8 cellular contexts compared by ENCODE assay signal in genomic region chr10:121598261-121599249, GRCh38. TPM values are rescaled to one million over a fixed set of nuclear protein-coding genes. Genes with fewer than 3 reads are reported as not detected.
DNase-seq lines count a peak whose midpoint lies in the region; ATAC-seq, FAIRE-seq and TF ChIP-seq lines count a peak whose summit lies in the region.

TSS of gene FGFR2 (minus strand) at chr10:121598444. CDS start at chr10:121593817, 4,627 bp downstream.

- TF ChIP-seq POLR2A in erythroblast (IDR thresholded peaks at IDR 0.05; ENCODE audit: low read length), result no peak

- H3K27ac Mint-ChIP-seq in T-helper 1 cell treated with Interleukin-12 subunit alpha and Interleukin-12 subunit beta and Interleukin-4 antibody, amounts not matched to agents 30 μg/mL and 1 μg/mL, for 36 hours, result peak within 1 kb of the TSS; percentile 6

- H3K36me3 ChIP-seq in HUES64 (ENCODE audit: insufficient read depth, low read length) (peaks cover 10% of the 10 kb centered on the region), mesodermal cell (ENCODE audit: control insufficient read depth, insufficient read depth, low read length) (no peaks in the 10 kb centered on the region), thoracic aorta (no peaks in the 10 kb centered on the region)

- H3K9me3 Mint-ChIP-seq in T-helper 1 cell treated with Interleukin-12 subunit alpha and Interleukin-12 subunit beta and Interleukin-4 antibody, amounts not matched to agents 30 μg/mL and 1 μg/mL, for 36 hours, result no peaks in the 10 kb centered on the region

- DNase-seq in D721Med (ENCODE audit: insufficient read length, low spot score), result peak; percentile 37
- DNase-seq in erythroblast (lab: John Stamatoyannopoulos, UW), result peak; percentile 56 to 57
- DNase-seq in thoracic aorta (ENCODE audit: low spot score), result no peak
- DNase-seq in SHP77 treated with DMSO at 0.1 percent for 48 hours (lab: John Stamatoyannopoulos, UW), result no peak

- H3K27ac ChIP-seq in HUES64 (ENCODE audit: low read depth, low read length) (peak within 1 kb of the TSS; percentile 100), mesodermal cell (ENCODE audit: low read depth, low read length, severe bottlenecking) (peak within 1 kb of the TSS; percentile 77), thoracic aorta (peak within 1 kb of the TSS; percentile 80 to 86)

- TF ChIP-seq CTCF in D721Med (IDR thresholded peaks at IDR 0.05; ENCODE audit: insufficient read depth, missing control alignments) (no peak), thoracic aorta (IDR thresholded peaks at IDR 0.05) (peak; percentile 8)

- H3K27me3 ChIP-seq in HUES64 (ENCODE audit: insufficient read depth, low read length) (peaks cover 13% of the 10 kb centered on the region; the same call in 1 of the 2 replicates), thoracic aorta (replicated peaks; ENCODE audit: insufficient read depth) (no peaks in the 10 kb centered on the region)

- peak within 1 kb of the TSS; percentile 87 for H3K9ac ChIP-seq in HUES64 (ENCODE audit: low read depth, low read length)

- H3K36me3 Mint-ChIP-seq in T-helper 1 cell treated with Interleukin-12 subunit alpha and Interleukin-12 subunit beta and Interleukin-4 antibody, amounts not matched to agents 30 μg/mL and 1 μg/mL, for 36 hours (ENCODE audit: low read depth), result no peaks in the 10 kb centered on the region

- no peaks in the 10 kb centered on the region for H3K9me3 ChIP-seq in HUES64 (ENCODE audit: insufficient read depth, low read depth, low read length)
- no peaks in the 10 kb centered on the region for H3K9me3 ChIP-seq in mesodermal cell (ENCODE audit: control insufficient read depth, low read length)
- H3K9me3 ChIP-seq in thoracic aorta, result no peaks in the 10 kb centered on the region

- peaks cover 4% of the 10 kb centered on the region for H3K4me1 Mint-ChIP-seq in T-helper 1 cell treated with Interleukin-12 subunit alpha and Interleukin-12 subunit beta and Interleukin-4 antibody, amounts not matched to agents 30 μg/mL and 1 μg/mL, for 36 hours (ENCODE audit: low read depth)

- H3K27me3 Mint-ChIP-seq in T-helper 1 cell treated with Interleukin-12 subunit alpha and Interleukin-12 subunit beta and Interleukin-4 antibody, amounts not matched to agents 30 μg/mL and 1 μg/mL, for 36 hours (ENCODE audit: low read depth), result peaks cover 60% of the 10 kb centered on the region

- H3K4me1 ChIP-seq in HUES64 (ENCODE audit: insufficient read depth, low read length) (peaks cover 52% of the 10 kb centered on the region), mesodermal cell (ENCODE audit: control insufficient read depth, insufficient read depth, low read length, poor library complexity, severe bottlenecking) (peaks cover 11% of the 10 kb centered on the region), thoracic aorta (ENCODE audit: control insufficient read depth in 1 of 2, low read depth in 2 of 2) (peaks cover 0 to 12% of the 10 kb centered on the region in 2 donors)

- peak; percentile 91 for ATAC-seq in GM19463 (IDR thresholded peaks at IDR 0.05; ENCODE audit: unreplicated experiment)
- peak; percentile 88 for ATAC-seq in thoracic aorta (ENCODE audit: insufficient number of reproducible peaks, low FRiP score, low read depth)

- H3K4me3 ChIP-seq in HUES64 (ENCODE audit: low read length) (peak within 1 kb of the TSS; percentile 80), mesodermal cell (ENCODE audit: extremely low read depth, insufficient read depth, low read length, poor library complexity, severe bottlenecking) (peak within 1 kb of the TSS; percentile 71), thoracic aorta (peak within 1 kb of the TSS; percentile 73)

- WGBS in HUES64, result under 1% methylated on average over 92 of the region's 92 CpGs
- 0% methylated on average over 58 of the region's 92 CpGs for WGBS in mesodermal cell (ENCODE audit: insufficient coverage in 2 of 2), 2 experiments

- no peak for FAIRE-seq in D721Med (lab: Jason Lieb, UNC)

- H3K4me3 Mint-ChIP-seq in T-helper 1 cell treated with Interleukin-12 subunit alpha and Interleukin-12 subunit beta and Interleukin-4 antibody, amounts not matched to agents 30 μg/mL and 1 μg/mL, for 36 hours, result no peak within 1 kb of the TSS

RNA-seq across cellular contexts. Expression of gene FGFR2, which starts in this region (rescaled TPM):
- polyA plus RNA-seq in HUES64 (2013, experiment 1 of 2), result 45.7 TPM
- polyA plus RNA-seq in HUES64 (2013, experiment 2 of 2), result 46.9 TPM
- 33.4 TPM for polyA plus RNA-seq in mesodermal cell (2013, experiment 1 of 2)
- polyA plus RNA-seq in mesodermal cell (2013, experiment 2 of 2), result 59.8 TPM
- total RNA-seq in thoracic aorta, result 10 to 100 TPM in 1 of 2 donors, 1 to 10 TPM in 1; 7.2 to 16.2 TPM

Comparison
In these comparisons a context has a peak if more than half of its experiments do, and no peak if none do; other contexts are left out.
1. DNase-seq: peak in D721Med (single experiment) and erythroblast (2 of 2); none in thoracic aorta (single experiment) and SHP77 treated with DMSO at 0.1 percent for 48 hours (single experiment).
2. Peak in every context shown above with its lines, with median percentiles within 50 percentile points of each other: H3K27ac ChIP-seq and H3K4me3 ChIP-seq.